ENCODE assay signal across 19 cellular contexts in the genomic region with DNA sequence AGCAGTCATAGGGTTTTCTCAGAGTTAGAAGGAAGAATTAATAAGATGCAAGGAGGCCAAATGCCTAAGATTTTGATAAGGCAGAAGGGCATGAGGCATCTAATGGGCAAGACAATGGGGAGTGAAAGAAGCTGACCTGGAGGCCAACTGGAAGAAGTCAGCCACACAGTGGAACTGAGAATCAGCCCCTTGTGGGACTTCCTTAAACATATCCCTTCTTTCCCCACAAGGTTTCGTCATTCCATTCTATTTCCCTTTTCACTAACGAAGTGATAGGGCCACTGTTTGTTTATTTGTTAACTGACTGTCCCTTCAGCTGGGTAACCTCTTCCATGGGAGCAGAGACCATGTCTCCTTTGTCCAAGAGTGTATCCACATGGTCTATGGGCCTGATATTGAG.
DNase-seq lines count a peak whose midpoint lies in the region; ATAC-seq and TF ChIP-seq lines count a peak whose summit lies in the region.
"Had no signal": no experiment of that assay in that cellular context is flagged by ENCODE, and none has a peak within 500 bp of the region (broad histone marks: within the 10 kb centered on the region; RNA-seq: fewer than 3 reads in every experiment).

No MANE protein-coding gene starts in this region.

- H3K4me3 ChIP-seq in neutrophil (ENCODE audit: low read depth in 1 of 2, low read length in 1 of 2) (peak overlapping the region in 1 of 2 experiments; percentile 2), testis (no peak overlapping the region)
- H3K4me3 ChIP-seq: GM23248 had no signal

- peaks cover 7% of the 10 kb centered on the region for H3K36me3 Mint-ChIP-seq in dendritic cell treated with granulocyte-macrophage colony-stimulating factor and Interleukin-4, amounts not matched to agents 40 ng/mL and 50 ng/mL, for 4 days (ENCODE audit: low read depth)
- H3K36me3 Mint-ChIP-seq in activated T-cell treated with anti-CD3 and anti-CD28 coated beads, Interleukin-2, amount 50 U/mL, for 72 hours (ENCODE audit: insufficient read depth in 2 of 2) = peaks cover 0 to 4% of the 10 kb centered on the region in 2 donors

- H3K27me3 Mint-ChIP-seq in dendritic cell treated with granulocyte-macrophage colony-stimulating factor and Interleukin-4, amounts not matched to agents 40 ng/mL and 50 ng/mL, for 4 days = no peaks in the 10 kb centered on the region
- peaks cover 2% of the 10 kb centered on the region for H3K27me3 Mint-ChIP-seq in activated T-cell treated with anti-CD3 and anti-CD28 coated beads, Interleukin-2, amount 50 U/mL, for 72 hours (ENCODE audit: low read depth)

- no peak for TF ChIP-seq CTCF in neutrophil (IDR thresholded peaks at IDR 0.05)
- no peak for TF ChIP-seq CTCF in testis (IDR thresholded peaks at IDR 0.05)

- no peak overlapping the region for H3K4me3 Mint-ChIP-seq in dendritic cell treated with granulocyte-macrophage colony-stimulating factor and Interleukin-4, amounts not matched to agents 40 ng/mL and 50 ng/mL, for 4 days
- H3K4me3 Mint-ChIP-seq in activated T-cell treated with anti-CD3 and anti-CD28 coated beads, Interleukin-2, amount 50 U/mL, for 72 hours = no peak overlapping the region
- H3K4me3 Mint-ChIP-seq: CD4-positive, CD25-positive, alpha-beta regulatory T cell had no signal

- H3K27me3 ChIP-seq in neutrophil (no peaks in the 10 kb centered on the region), testis (no peaks in the 10 kb centered on the region)

- TF ChIP-seq POLR2A in testis (IDR thresholded peaks at IDR 0.05) = no peak

- intact Hi-C loops in dendritic cell treated with granulocyte-macrophage colony-stimulating factor and Interleukin-4, amounts not matched to agents 40 ng/mL and 50 ng/mL, for 4 days (cut with micrococcal nuclease) = no loop called here
- intact Hi-C loops in testis (cut with DNase I; ENCODE audit: low total_unique reads) = no loop called here

- H3K9me3 ChIP-seq in neutrophil (no peaks in the 10 kb centered on the region), testis (no peaks in the 10 kb centered on the region)

- WGBS in testis, 2 donors = 78 to 80% methylated on average over 2 of the region's 2 CpGs

- H3K27ac Mint-ChIP-seq in dendritic cell treated with granulocyte-macrophage colony-stimulating factor and Interleukin-4, amounts not matched to agents 40 ng/mL and 50 ng/mL, for 4 days = peak overlapping the region; percentile 80
- H3K27ac Mint-ChIP-seq in activated T-cell treated with anti-CD3 and anti-CD28 coated beads, Interleukin-2, amount 50 U/mL, for 72 hours = no peak overlapping the region
- H3K27ac Mint-ChIP-seq: CD4-positive, CD25-positive, alpha-beta regulatory T cell had no signal

- ATAC-seq in activated T-cell treated with anti-CD3 and anti-CD28 coated beads, Interleukin-2, amount 50 U/mL, for 72 hours (replicated peaks in 1 of 2) = no peak

- peak overlapping the region; percentile 50 for H3K27ac ChIP-seq in neutrophil
- H3K27ac ChIP-seq in testis = no peak overlapping the region
- H3K27ac ChIP-seq: GM23248 had no signal

- peaks cover 10% of the 10 kb centered on the region in 2 experiments for H3K4me1 ChIP-seq in neutrophil (ENCODE audit: control insufficient read depth in 1 of 2, insufficient read depth in 1 of 2, low read depth in 1 of 2, low read length in 1 of 2)
- no peaks in the 10 kb centered on the region for H3K4me1 ChIP-seq in testis

- peaks cover 10% of the 10 kb centered on the region for H3K9me3 Mint-ChIP-seq in dendritic cell treated with granulocyte-macrophage colony-stimulating factor and Interleukin-4, amounts not matched to agents 40 ng/mL and 50 ng/mL, for 4 days
- no peaks in the 10 kb centered on the region for H3K9me3 Mint-ChIP-seq in activated T-cell treated with anti-CD3 and anti-CD28 coated beads, Interleukin-2, amount 50 U/mL, for 72 hours
- H3K9me3 Mint-ChIP-seq: CD4-positive, CD25-positive, alpha-beta regulatory T cell had no signal

- H3K4me1 Mint-ChIP-seq in dendritic cell treated with granulocyte-macrophage colony-stimulating factor and Interleukin-4, amounts not matched to agents 40 ng/mL and 50 ng/mL, for 4 days (ENCODE audit: low read depth) = peaks cover 39% of the 10 kb centered on the region
- H3K4me1 Mint-ChIP-seq in activated T-cell treated with anti-CD3 and anti-CD28 coated beads, Interleukin-2, amount 50 U/mL, for 72 hours (ENCODE audit: low read depth) = peaks cover 2% of the 10 kb centered on the region

- H3K36me3 ChIP-seq in neutrophil (no peaks in the 10 kb centered on the region), testis (ENCODE audit: low read depth, missing control alignments) (no peaks in the 10 kb centered on the region)

- DNase-seq in CD1c-positive myeloid dendritic cell (ENCODE audit: extremely low spot score) (peak; percentile 85), NOMO-1 (lab: John Stamatoyannopoulos, UW; ENCODE audit: unreplicated experiment in 2 of 2) (peak; percentile 38 to 86), OCI-M2 (lab: John Stamatoyannopoulos, UW; ENCODE audit: unreplicated experiment) (no peak), testis (no peak)
- no peak for DNase-seq in activated T-cell treated with anti-CD3 and anti-CD28 coated beads, Interleukin-2, amount 50 U/mL, for 72 hours
- DNase-seq: activated CD4-positive, alpha-beta T cell treated with anti-CD3 and anti-CD28 coated beads for 1 hour; activated CD8-positive, alpha-beta memory T cell treated with anti-CD3 and anti-CD28 coated beads for 24 hours; activated naive CD4-positive, alpha-beta T cell treated with anti-CD3 and anti-CD28 coated beads, Interleukin-2, amount 50 U/mL, for 16 hours; activated T-cell treated with anti-CD3 and anti-CD28 coated beads, Interleukin-2, amount 50 U/mL, for 48 hours; anterior cingulate cortex; CD4-positive, CD25-positive, alpha-beta regulatory T cell; central memory CD4-positive, alpha-beta T cell; DMS 273 treated with DMSO at 0.1 percent for 48 hours; GM23248; hippocampal formation; NCI-H1417; NCI-H524 had no signal

Comparison
In these comparisons a context has a peak if more than half of its experiments do, and no peak if none do; other contexts are left out.
1. DNase-seq: peak in CD1c-positive myeloid dendritic cell (single experiment) and NOMO-1 (2 of 2); none in OCI-M2 (single experiment), activated T-cell treated with anti-CD3 and anti-CD28 coated beads, Interleukin-2, amount 50 U/mL, for 72 hours (0 of 2) and testis (single experiment).